Comparison of ENCODE assay signal across 22 cellular contexts in the genomic region with DNA sequence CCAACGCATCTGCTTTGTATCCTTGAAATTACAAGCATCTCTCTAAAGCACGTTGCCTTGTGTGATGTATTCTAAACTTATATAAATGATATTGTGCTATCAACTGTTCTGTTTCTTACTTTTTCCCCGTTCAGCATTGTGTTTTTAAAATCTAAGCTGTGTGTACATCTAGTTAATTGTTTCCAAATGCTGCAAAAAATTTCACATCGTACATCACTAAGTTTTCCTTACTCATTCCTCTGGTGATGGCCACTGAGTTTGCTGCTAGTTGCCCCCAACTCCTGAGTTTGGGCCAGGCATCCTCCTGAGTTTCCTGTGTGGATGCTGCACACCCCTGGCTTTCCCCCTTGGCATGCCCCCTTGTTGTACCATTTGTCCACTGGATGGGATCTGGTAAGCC.
"Had no signal": no experiment of that assay in that cellular context is flagged by ENCODE, and none has a peak within 500 bp of the region (broad histone marks: within the 10 kb centered on the region; RNA-seq: fewer than 3 reads in every experiment).

No MANE protein-coding gene starts in this region.

- H3K27me3 ChIP-seq: colonic mucosa, foreskin keratinocyte, gastrocnemius medialis had no signal

- DNase-seq: colonic mucosa; cortex of kidney; effector CD4-positive, alpha-beta T cell; effector CD8-positive, alpha-beta T cell; effector memory CD4-positive, alpha-beta T cell; effector memory CD8-positive, alpha-beta T cell; endodermal cell; erythroblast; esophagus squamous epithelium; foreskin fibroblast; foreskin keratinocyte; foreskin melanocyte; gastrocnemius medialis; glutamatergic neuron; head of caudate nucleus; heart left ventricle; heart right ventricle had no signal

- H3K9me3 Mint-ChIP-seq: dendritic cell treated with granulocyte-macrophage colony-stimulating factor and Interleukin-4, amounts not matched to agents 40 ng/mL and 50 ng/mL, for 4 days; endodermal cell had no signal

- H3K27ac ChIP-seq: colonic mucosa, coronary artery, epithelial cell of prostate, esophagus muscularis mucosa, esophagus squamous epithelium, foreskin keratinocyte, gastrocnemius medialis, gastroesophageal sphincter, heart left ventricle, heart right ventricle had no signal

- H3K4me3 Mint-ChIP-seq: dendritic cell treated with granulocyte-macrophage colony-stimulating factor and Interleukin-4, amounts not matched to agents 40 ng/mL and 50 ng/mL, for 4 days; effector memory CD8-positive, alpha-beta T cell; endodermal cell had no signal

- H3K4me3 ChIP-seq: colonic mucosa, coronary artery, esophagus muscularis mucosa, esophagus squamous epithelium, gastrocnemius medialis, gastroesophageal sphincter, heart left ventricle, heart right ventricle had no signal

- H3K27ac Mint-ChIP-seq: dendritic cell treated with granulocyte-macrophage colony-stimulating factor and Interleukin-4, amounts not matched to agents 40 ng/mL and 50 ng/mL, for 4 days; effector memory CD8-positive, alpha-beta T cell; endodermal cell had no signal
